ENCODE assay signal across 8 cellular contexts in genomic region chr19:10503002-10503789, GRCh38. TPM values are rescaled to one million over a fixed set of nuclear protein-coding genes. Genes with fewer than 3 reads are reported as not detected.
DNase-seq lines count a peak whose midpoint lies in the region; ATAC-seq and TF ChIP-seq lines count a peak whose summit lies in the region.

KEAP1 (minus strand) TSS chr19:10503356; CDS start chr19:10500033, 3,323 bp downstream.

- H3K9ac ChIP-seq in SK-N-MC (ENCODE audit: insufficient read length) = peak within 1 kb of the TSS; percentile 100

- no peaks in the 10 kb centered on the region for H3K27me3 ChIP-seq in kidney epithelial cell (ENCODE audit: control insufficient read depth, insufficient read depth, low read length)

- no peaks in the 10 kb centered on the region for H3K9me3 ChIP-seq in SK-N-MC (ENCODE audit: low read depth, low read length)

- H3K36me3 ChIP-seq in SK-N-MC (ENCODE audit: insufficient read depth, low read length) (peaks cover 16% of the 10 kb centered on the region), kidney epithelial cell (ENCODE audit: control insufficient read depth, insufficient read depth, low read length) (no peaks in the 10 kb centered on the region)

- DNase-seq in AG08396 (ENCODE audit: low spot score) (peak; percentile 55), SK-N-MC (ENCODE audit: low read depth, low spot score) (no peak), cerebellar cortex (ENCODE audit: low spot score) (peak; percentile 41), kidney epithelial cell (ENCODE audit: low read depth) (no peak)
- DNase-seq in stimulated activated CD4-positive, alpha-beta T cell treated with anti-CD3 and anti-CD28 coated beads, Interleukin-1b, Interleukin-23, amount 100 ng/mL, for 48 hours = peak; percentile 25

- TF ChIP-seq CTCF in kidney epithelial cell (IDR thresholded peaks at IDR 0.05; ENCODE audit: insufficient read depth, low read length, poor library complexity, severe bottlenecking) = no peak

- peak within 1 kb of the TSS; percentile 97 for H3K27ac ChIP-seq in SK-N-MC

- ATAC-seq in GM18909 (IDR thresholded peaks at IDR 0.05; ENCODE audit: poor library complexity, unreplicated experiment) = peak; percentile 39
- peak; percentile 18 for ATAC-seq in HG03571 (IDR thresholded peaks at IDR 0.05; ENCODE audit: unreplicated experiment)
- no peak for ATAC-seq in GM19324 (IDR thresholded peaks at IDR 0.05; ENCODE audit: low FRiP score, unreplicated experiment)

- H3K4me3 ChIP-seq in SK-N-MC (peak within 1 kb of the TSS; percentile 99), kidney epithelial cell (ENCODE audit: low read depth, low read length) (peak within 1 kb of the TSS; percentile 84)

RNA-seq across cellular contexts. Expression of gene KEAP1, which starts in this region (rescaled TPM):
- total RNA-seq in kidney epithelial cell = 49.2 and 64.1 TPM in 2 replicates

Comparison
In these comparisons a context has a peak if more than half of its experiments do, and no peak if none do; other contexts are left out.
1. DNase-seq: peak in AG08396 (single experiment), cerebellar cortex (single experiment) and stimulated activated CD4-positive, alpha-beta T cell treated with anti-CD3 and anti-CD28 coated beads, Interleukin-1b, Interleukin-23, amount 100 ng/mL, for 48 hours (single experiment); none in SK-N-MC (single experiment) and kidney epithelial cell (single experiment).